31 cellular contexts compared by ENCODE assay signal in genomic region chr9:69615880-69616279, GRCh38.
"Had no signal": no experiment of that assay in that cellular context is flagged by ENCODE, and none has a peak within 500 bp of the region (broad histone marks: within the 10 kb centered on the region; RNA-seq: fewer than 3 reads in every experiment).

No MANE protein-coding gene starts in this region.

- H3K27me3 ChIP-seq: ascending aorta, cardiac muscle cell had no signal

- H3K9me3 ChIP-seq: ascending aorta had no signal

- H3K4me1 ChIP-seq: ascending aorta had no signal

- ATAC-seq: activated CD4-positive, alpha-beta T cell treated with anti-CD3 and anti-CD28 coated beads for 36 hours; activated CD4-positive, CD25-positive, alpha-beta regulatory T cell treated with anti-CD3 and anti-CD28 coated beads, Interleukin-2, amount 50 U/mL, for 24 hours; activated CD8-positive, alpha-beta memory T cell treated with anti-CD3 and anti-CD28 coated beads, Interleukin-2, amount 10 ng/mL, durations not matched to agents 7 days and 5 days; activated CD8-positive, alpha-beta T cell treated with anti-CD3 and anti-CD28 coated beads, Interleukin-2, amount 10 ng/mL, durations not matched to agents 7 days and 5 days; activated naive CD8-positive, alpha-beta T cell treated with anti-CD3 and anti-CD28 coated beads, Interleukin-2, amount 50 U/mL, for 24 hours; WTC11 had no signal

- H3K36me3 ChIP-seq: ascending aorta, cardiac muscle cell, WERI-Rb-1 had no signal

- H3K27ac ChIP-seq: ascending aorta, cardiac muscle cell, WERI-Rb-1 had no signal

- H3K4me3 ChIP-seq: ascending aorta, cardiac muscle cell had no signal

- DNase-seq: activated CD4-positive, alpha-beta memory T cell treated with anti-CD3 and anti-CD28 coated beads, Interleukin-2, amount 10 ng/mL, durations not matched to agents 7 days and 5 days; activated CD4-positive, alpha-beta T cell treated with anti-CD3 and anti-CD28 coated beads for 1 hour; activated CD4-positive, alpha-beta T cell treated with anti-CD3 and anti-CD28 coated beads for 36 hours; activated CD4-positive, alpha-beta T cell treated with anti-CD3 and anti-CD28 coated beads for 48 hours; activated CD4-positive, alpha-beta T cell treated with anti-CD3 and anti-CD28 coated beads, Interleukin-2, amount 10 ng/mL, durations not matched to agents 7 days and 5 days; activated CD4-positive, alpha-beta T cell treated with anti-CD3 and anti-CD28 coated beads, Interleukin-2, amount 50 U/mL, for 48 hours; activated CD4-positive, CD25-positive, alpha-beta regulatory T cell; activated CD8-positive, alpha-beta memory T cell treated with anti-CD3 and anti-CD28 coated beads for 24 hours; activated CD8-positive, alpha-beta memory T cell treated with anti-CD3 and anti-CD28 coated beads, Interleukin-2, amount 10 ng/mL, durations not matched to agents 7 days and 5 days; activated CD8-positive, alpha-beta memory T cell treated with anti-CD3 and anti-CD28 coated beads, Interleukin-2, amount 50 U/mL, for 48 hours; activated CD8-positive, alpha-beta T cell treated with anti-CD3 and anti-CD28 coated beads, Interleukin-2, amount 10 ng/mL, durations not matched to agents 7 days and 5 days; activated effector memory CD4-positive, alpha-beta T cell treated with Interleukin-2 at 50 U/mL for 16 hours; activated gamma-delta T cell; activated naive CD4-positive, alpha-beta T cell treated with anti-CD3 and anti-CD28 coated beads, Interleukin-2, amount 10 ng/mL, durations not matched to agents 7 days and 5 days; activated naive CD4-positive, alpha-beta T cell treated with Interleukin-2 at 50 U/mL for 16 hours; activated naive CD8-positive, alpha-beta T cell treated with anti-CD3 and anti-CD28 coated beads, Interleukin-2, amount 10 ng/mL, durations not matched to agents 7 days and 5 days; activated naive CD8-positive, alpha-beta T cell treated with anti-CD3 and anti-CD28 coated beads, Interleukin-2, amount 50 U/mL, for 24 hours; activated T-cell treated with anti-CD3 and anti-CD28 coated beads, Interleukin-2, amount 50 U/mL, for 24 hours; activated T-cell treated with anti-CD3 and anti-CD28 coated beads, Interleukin-2, amount 50 U/mL, for 48 hours; amygdala; anterior cingulate cortex; caudate nucleus; cerebellar nuclear complex; T-helper 2 cell; T-helper 9 cell; WERI-Rb-1 had no signal

- FAIRE-seq: TTC549 had no signal
